In the genomic region with DNA sequence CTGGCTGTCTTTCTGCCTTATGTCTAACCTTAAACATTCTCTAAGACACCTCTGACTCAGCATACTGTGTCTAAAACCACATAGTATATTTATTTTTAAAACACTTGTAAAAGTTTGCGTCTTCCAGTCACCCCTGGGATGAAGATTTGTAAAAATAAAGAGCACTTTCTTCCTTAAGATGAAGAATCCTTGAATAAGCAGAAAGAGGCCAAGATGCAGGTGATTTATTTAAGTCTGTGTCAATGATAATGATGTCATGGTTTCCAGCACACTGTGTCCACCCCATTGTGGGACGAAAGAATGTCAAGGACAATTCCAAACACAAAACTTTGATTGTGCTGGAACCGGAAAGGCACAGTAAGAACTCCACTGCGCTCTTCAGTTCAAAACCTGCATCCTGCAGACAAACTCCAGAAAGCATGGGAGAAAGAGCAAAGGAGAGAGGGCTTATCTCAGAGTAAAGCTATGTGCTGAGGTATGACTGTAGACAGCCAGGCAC, we compare ENCODE assay signal across 10 cellular contexts.
A peak's percentile ranks its signal among the peaks of the same experiment; 100 is the strongest.
DNase-seq lines count a peak whose midpoint lies in the region; ATAC-seq and TF ChIP-seq lines count a peak whose summit lies in the region.
"Had no signal": no experiment of that assay in that cellular context is flagged by ENCODE, and none has a peak within 500 bp of the region (broad histone marks: within the 10 kb centered on the region; RNA-seq: fewer than 3 reads in every experiment).

No MANE protein-coding gene starts in this region.

- H3K18ac ChIP-seq in trophoblast cell (ENCODE audit: low read length): no peak overlapping the region

- H4K12ac ChIP-seq in trophoblast cell (ENCODE audit: low read depth, low read length): no peak overlapping the region

- H2BK120ac ChIP-seq in trophoblast cell (ENCODE audit: insufficient read depth, low read length, poor library complexity): no peak overlapping the region

- peaks cover 21% of the 10 kb centered on the region for H3K4me1 Mint-ChIP-seq in activated T-helper 2 cell treated with anti-CD3 and anti-CD28 coated beads, Interferon-gamma antibody, Interleukin-2, Interleukin-4, amounts not matched to agents 10 μg/mL and 5 μg/mL and 100 μg/mL, durations not matched to agents 14 hours and 24 hours and 36 hours (ENCODE audit: low read depth)
- H3K4me1 Mint-ChIP-seq in activated CD4-positive, alpha-beta T cell treated with anti-CD3 and anti-CD28 coated beads, Interleukin-2, amount 10 ng/mL, durations not matched to agents 7 days and 5 days: no peaks in the 10 kb centered on the region

- no peaks in the 10 kb centered on the region for H3K9me3 Mint-ChIP-seq in activated T-helper 2 cell treated with anti-CD3 and anti-CD28 coated beads, Interferon-gamma antibody, Interleukin-2, Interleukin-4, amounts not matched to agents 10 μg/mL and 5 μg/mL and 100 μg/mL, durations not matched to agents 14 hours and 24 hours and 36 hours
- H3K9me3 Mint-ChIP-seq in activated CD4-positive, alpha-beta T cell treated with anti-CD3 and anti-CD28 coated beads, Interleukin-2, amount 10 ng/mL, durations not matched to agents 7 days and 5 days: no peaks in the 10 kb centered on the region

- no peaks in the 10 kb centered on the region for H3K79me1 ChIP-seq in trophoblast cell (ENCODE audit: low read length)

- H3K4me3 ChIP-seq in BLaER1 treated with 17β-estradiol and CSF1 and Interleukin-3, amounts not matched to agents 10 nM and 100 nM: peak overlapping the region in 1 of 10 experiments; percentile 5; a peak in 1 of 20 replicates
- no peak overlapping the region for H3K4me3 ChIP-seq in heart left ventricle
- H3K4me3 ChIP-seq in trophoblast cell (ENCODE audit: low read depth, low read length): no peak overlapping the region
- H3K4me3 ChIP-seq: colonic mucosa had no signal

- 6 to 14% (median 10%) methylated on average over 4 of the region's 4 CpGs for WGBS in heart left ventricle, 4 donors
- WGBS in trophoblast cell (ENCODE audit: extremely low coverage, insufficient coverage, insufficient read length): no CpG with 5 or more reads among the region's 4 CpGs

- POLR2A ChIA-PET in activated CD4-positive, alpha-beta T cell treated with anti-CD3 and anti-CD28 coated beads, Interleukin-2, amount 10 ng/mL, durations not matched to agents 7 days and 5 days (lab: Charles Lee): no interaction called here

- H3K79me2 ChIP-seq in trophoblast cell (ENCODE audit: control insufficient read depth, insufficient read depth, low read length, poor library complexity): no peaks in the 10 kb centered on the region
- H3K79me2 ChIP-seq: parathyroid adenoma had no signal

- H2BK12ac ChIP-seq in trophoblast cell (ENCODE audit: low read length): no peak overlapping the region

- peaks cover 47% of the 10 kb centered on the region for H3K36me3 Mint-ChIP-seq in activated T-helper 2 cell treated with anti-CD3 and anti-CD28 coated beads, Interferon-gamma antibody, Interleukin-2, Interleukin-4, amounts not matched to agents 10 μg/mL and 5 μg/mL and 100 μg/mL, durations not matched to agents 14 hours and 24 hours and 36 hours (ENCODE audit: low read depth)
- no peaks in the 10 kb centered on the region for H3K36me3 Mint-ChIP-seq in activated CD4-positive, alpha-beta T cell treated with anti-CD3 and anti-CD28 coated beads, Interleukin-2, amount 10 ng/mL, durations not matched to agents 7 days and 5 days (ENCODE audit: low read depth)

- TF ChIP-seq CTCF in heart left ventricle (IDR thresholded peaks at IDR 0.05): no peak

- no peak overlapping the region for H2AFZ ChIP-seq in trophoblast cell (ENCODE audit: insufficient read depth, low read length, poor library complexity)
- H2AFZ ChIP-seq: parathyroid adenoma had no signal

- H3K27ac Mint-ChIP-seq in activated T-helper 2 cell treated with anti-CD3 and anti-CD28 coated beads, Interferon-gamma antibody, Interleukin-2, Interleukin-4, amounts not matched to agents 10 μg/mL and 5 μg/mL and 100 μg/mL, durations not matched to agents 14 hours and 24 hours and 36 hours: peak overlapping the region; percentile 44
- no peak overlapping the region for H3K27ac Mint-ChIP-seq in activated CD4-positive, alpha-beta T cell treated with anti-CD3 and anti-CD28 coated beads, Interleukin-2, amount 10 ng/mL, durations not matched to agents 7 days and 5 days

- H3K14ac ChIP-seq in trophoblast cell (ENCODE audit: low read length): no peak overlapping the region

- H3K27me3 ChIP-seq in BLaER1 treated with 17β-estradiol and CSF1 and Interleukin-3, amounts not matched to agents 10 nM and 100 nM: no peaks in the 10 kb centered on the region
- H3K27me3 ChIP-seq in heart left ventricle (no peaks in the 10 kb centered on the region), trophoblast cell (ENCODE audit: insufficient read depth, low read length) (no peaks in the 10 kb centered on the region)
- H3K27me3 ChIP-seq: colonic mucosa had no signal

- H3K4me1 ChIP-seq in BLaER1 treated with 17β-estradiol and CSF1 and Interleukin-3, amounts not matched to agents 10 nM and 100 nM: peaks cover 14 to 100% (median 54%) of the 10 kb centered on the region in 10 experiments
- peaks cover 0 to 84% (median 51%) of the 10 kb centered on the region in 12 donors for H3K4me1 ChIP-seq in heart left ventricle
- H3K4me1 ChIP-seq in trophoblast cell (ENCODE audit: control insufficient read depth in 1 of 2, insufficient read depth in 2 of 2, low read length in 2 of 2): no peaks in the 10 kb centered on the region
- H3K4me1 ChIP-seq: colonic mucosa, parathyroid adenoma had no signal

- no peak overlapping the region for H2AK5ac ChIP-seq in trophoblast cell (ENCODE audit: low read length)

- DNase-seq in activated T-helper 2 cell treated with anti-CD3 and anti-CD28 coated beads, Interferon-gamma antibody, Interleukin-2, Interleukin-4, amounts not matched to agents 10 μg/mL and 5 μg/mL and 100 μg/mL, durations not matched to agents 14 hours and 24 hours and 36 hours (ENCODE audit: low spot score): no peak
- DNase-seq in heart left ventricle (no peak), trophoblast cell (no peak), NAMALWA (ENCODE audit: low spot score) (no peak), GM03348 (ENCODE audit: low spot score) (no peak)
- DNase-seq in activated CD4-positive, alpha-beta T cell treated with anti-CD3 and anti-CD28 coated beads, Interleukin-2, amount 10 ng/mL, durations not matched to agents 7 days and 5 days: no peak
- DNase-seq: colonic mucosa had no signal

- ATAC-seq in heart left ventricle: peak; percentile 60 to 85 (median 69)
- no peak for ATAC-seq in HG03196 (IDR thresholded peaks at IDR 0.05; ENCODE audit: unreplicated experiment)

- H3K9me3 ChIP-seq in BLaER1 treated with 17β-estradiol and CSF1 and Interleukin-3, amounts not matched to agents 10 nM and 100 nM (replicated peaks in 1 of 11): no peaks in the 10 kb centered on the region
- H3K9me3 ChIP-seq in heart left ventricle (no peaks in the 10 kb centered on the region), trophoblast cell (ENCODE audit: insufficient read depth, low read depth, low read length) (no peaks in the 10 kb centered on the region)
- H3K9me3 ChIP-seq: colonic mucosa had no signal

- peak overlapping the region in 4 of 11 experiments; percentile 25 to 83 (median 61); a peak in 7 of 22 replicates for H3K9ac ChIP-seq in BLaER1 treated with 17β-estradiol and CSF1 and Interleukin-3, amounts not matched to agents 10 nM and 100 nM
- no peak overlapping the region for H3K9ac ChIP-seq in trophoblast cell (ENCODE audit: low read length)
- H3K9ac ChIP-seq: parathyroid adenoma had no signal

- peaks cover 71 to 100% (median 100%) of the 10 kb centered on the region in 11 experiments for H4K20me1 ChIP-seq in BLaER1 treated with 17β-estradiol and CSF1 and Interleukin-3, amounts not matched to agents 10 nM and 100 nM

- H3K4me2 ChIP-seq in BLaER1 treated with 17β-estradiol and CSF1 and Interleukin-3, amounts not matched to agents 10 nM and 100 nM: peak overlapping the region in 9 of 11 experiments; percentile 0 to 82 (median 63); a peak in 15 of 22 replicates
- no peak overlapping the region for H3K4me2 ChIP-seq in trophoblast cell (ENCODE audit: low read length)

- intact Hi-C loops in activated T-helper 2 cell treated with anti-CD3 and anti-CD28 coated beads, Interferon-gamma antibody, Interleukin-2, Interleukin-4, amounts not matched to agents 10 μg/mL and 5 μg/mL and 100 μg/mL, durations not matched to agents 14 hours and 24 hours and 36 hours (cut with micrococcal nuclease): no loop called here
- intact Hi-C loops in heart left ventricle (cut with DNase I): loop anchor here in 2 of 10 donors (1.0 to 5.0 kb wide), 2 partner anchors 80 to 95 kb away; a partner anchor contains a TSS

- no peak overlapping the region for H3K4ac ChIP-seq in trophoblast cell (ENCODE audit: low read depth, low read length)

- peaks cover 90 to 100% (median 99%) of the 10 kb centered on the region in 11 experiments for H3K36me3 ChIP-seq in BLaER1 treated with 17β-estradiol and CSF1 and Interleukin-3, amounts not matched to agents 10 nM and 100 nM
- H3K36me3 ChIP-seq in heart left ventricle (peaks cover 0 to 61% (median 43%) of the 10 kb centered on the region in 9 donors), trophoblast cell (ENCODE audit: control insufficient read depth in 1 of 2, insufficient read depth in 2 of 2, low read length in 2 of 2) (no peaks in the 10 kb centered on the region)
- H3K36me3 ChIP-seq: colonic mucosa had no signal

- no peak overlapping the region for H4K8ac ChIP-seq in trophoblast cell (ENCODE audit: low read depth, low read length)

- no peak overlapping the region for H2BK5ac ChIP-seq in trophoblast cell (ENCODE audit: low read depth, low read length, poor library complexity)

- H3K27ac ChIP-seq in BLaER1 treated with 17β-estradiol and CSF1 and Interleukin-3, amounts not matched to agents 10 nM and 100 nM: peak overlapping the region in 9 of 11 experiments; percentile 3 to 93 (median 23); a peak in 12 of 22 replicates
- H3K27ac ChIP-seq in heart left ventricle (peak overlapping the region in 11 of 12 donors; percentile 0 to 85 (median 53)), trophoblast cell (ENCODE audit: low read depth, low read length) (peak overlapping the region; percentile 62)
- H3K27ac ChIP-seq: colonic mucosa, parathyroid adenoma had no signal

- no peak overlapping the region for H4K91ac ChIP-seq in trophoblast cell (ENCODE audit: low read depth, low read length)

- no peak for TF ChIP-seq POLR2A in heart left ventricle (IDR thresholded peaks at IDR 0.05)

- no peak overlapping the region for H3K23ac ChIP-seq in trophoblast cell (ENCODE audit: low read length)

- no peak overlapping the region for H3K4me3 Mint-ChIP-seq in activated T-helper 2 cell treated with anti-CD3 and anti-CD28 coated beads, Interferon-gamma antibody, Interleukin-2, Interleukin-4, amounts not matched to agents 10 μg/mL and 5 μg/mL and 100 μg/mL, durations not matched to agents 14 hours and 24 hours and 36 hours (ENCODE audit: low read depth)
- no peak overlapping the region for H3K4me3 Mint-ChIP-seq in activated CD4-positive, alpha-beta T cell treated with anti-CD3 and anti-CD28 coated beads, Interleukin-2, amount 10 ng/mL, durations not matched to agents 7 days and 5 days

- CTCF ChIA-PET in activated CD4-positive, alpha-beta T cell treated with anti-CD3 and anti-CD28 coated beads, Interleukin-2, amount 10 ng/mL, durations not matched to agents 7 days and 5 days (lab: Charles Lee): interaction anchor here (0.5 kb wide), 1 partner anchor 64 kb away, joined by 3 read pairs; no protein-coding TSS in a partner anchor

- no peaks in the 10 kb centered on the region for H3K27me3 Mint-ChIP-seq in activated T-helper 2 cell treated with anti-CD3 and anti-CD28 coated beads, Interferon-gamma antibody, Interleukin-2, Interleukin-4, amounts not matched to agents 10 μg/mL and 5 μg/mL and 100 μg/mL, durations not matched to agents 14 hours and 24 hours and 36 hours (ENCODE audit: low read depth)
- peaks cover 2% of the 10 kb centered on the region for H3K27me3 Mint-ChIP-seq in activated CD4-positive, alpha-beta T cell treated with anti-CD3 and anti-CD28 coated beads, Interleukin-2, amount 10 ng/mL, durations not matched to agents 7 days and 5 days
